ENCODE assay signal across 17 cellular contexts in genomic region chr1:235710665-235711064, GRCh38.
"Had no signal": no experiment of that assay in that cellular context is flagged by ENCODE, and none has a peak within 500 bp of the region (broad histone marks: within the 10 kb centered on the region; RNA-seq: fewer than 3 reads in every experiment).

No MANE protein-coding gene starts in this region.

- H3K27me3 ChIP-seq: esophagus squamous epithelium, hepatocyte had no signal

- H2AFZ ChIP-seq: hepatocyte had no signal

- FAIRE-seq: colon, urothelium cell line had no signal

- H3K4me2 ChIP-seq: hepatocyte had no signal

- H3K4me3 ChIP-seq: esophagus squamous epithelium, hepatocyte, skin epidermis had no signal

- H3K27ac ChIP-seq: esophagus squamous epithelium, hepatocyte, skin epidermis had no signal

- DNase-seq: effector memory CD8-positive, alpha-beta T cell; esophagus squamous epithelium; foreskin fibroblast; head of caudate nucleus; mammary epithelial cell; naive thymus-derived CD4-positive, alpha-beta T cell; nephron progenitor cell; posterior cingulate gyrus; stimulated activated CD4-positive, alpha-beta T cell treated with anti-CD3 and anti-CD28 coated beads, Interleukin-12 subunit alpha, Interleukin-12 subunit beta, amount 100 ng/mL, for 4 hours; stimulated activated naive CD4-positive, alpha-beta T cell treated with Interleukin-2 at 50 U/mL for 16 hours; trophoblast cell had no signal

- H3K9me3 ChIP-seq: esophagus squamous epithelium had no signal

- ATAC-seq: effector memory CD8-positive, alpha-beta T cell; left lobe of liver; naive thymus-derived CD4-positive, alpha-beta T cell; sciatic nerve had no signal
